In genomic region chr11:84829162-84829561, GRCh38 we compare ENCODE assay signal across 24 cellular contexts.
"Had no signal": no experiment of that assay in that cellular context is flagged by ENCODE, and none has a peak within 500 bp of the region (broad histone marks: within the 10 kb centered on the region; RNA-seq: fewer than 3 reads in every experiment).

No MANE protein-coding gene starts in this region.

- H3K4me1 ChIP-seq: ascending aorta, breast epithelium, gastroesophageal sphincter had no signal

- H3K9me3 ChIP-seq: ascending aorta, breast epithelium, gastroesophageal sphincter, heart right ventricle had no signal

- H3K36me3 ChIP-seq: ascending aorta, breast epithelium, gastroesophageal sphincter, heart right ventricle had no signal

- DNase-seq: activated CD4-positive, alpha-beta memory T cell treated with anti-CD3 and anti-CD28 coated beads, Interleukin-2, amount 10 ng/mL, durations not matched to agents 7 days and 5 days; activated CD4-positive, alpha-beta T cell treated with anti-CD3 and anti-CD28 coated beads for 36 hours; activated CD4-positive, alpha-beta T cell treated with anti-CD3 and anti-CD28 coated beads, Interleukin-2, amount 10 ng/mL, durations not matched to agents 24 days and 14 days; activated CD4-positive, CD25-positive, alpha-beta regulatory T cell; activated CD4-positive, CD25-positive, alpha-beta regulatory T cell treated with anti-CD3 and anti-CD28 coated beads, Interleukin-2, amount 50 U/mL, for 72 hours; activated CD8-positive, alpha-beta memory T cell treated with anti-CD3 and anti-CD28 coated beads, Interleukin-2, amount 50 U/mL, for 48 hours; activated gamma-delta T cell; activated naive CD4-positive, alpha-beta T cell; activated naive CD4-positive, alpha-beta T cell treated with anti-CD3 and anti-CD28 coated beads, Interleukin-2, amount 10 ng/mL, durations not matched to agents 7 days and 5 days; activated naive CD8-positive, alpha-beta T cell treated with anti-CD3 and anti-CD28 coated beads, Interleukin-2, amount 10 ng/mL, durations not matched to agents 7 days and 5 days; activated T-cell treated with anti-CD3 and anti-CD28 coated beads for 4 hours; activated T-cell treated with anti-CD3 and anti-CD28 coated beads, Interleukin-2, amount 50 U/mL, for 24 hours; activated T-cell treated with anti-CD3 and anti-CD28 coated beads, Interleukin-2, amount 50 U/mL, for 72 hours; cortex of kidney; dermis blood vessel endothelial cell; effector CD4-positive, alpha-beta T cell; foreskin melanocyte; heart right ventricle; T-helper 2 cell had no signal

- H3K27ac ChIP-seq: ascending aorta, breast epithelium, gastroesophageal sphincter, heart right ventricle had no signal

- ATAC-seq: activated CD4-positive, alpha-beta T cell treated with anti-CD3 and anti-CD28 coated beads for 36 hours; activated naive CD4-positive, alpha-beta T cell treated with anti-CD3 and anti-CD28 coated beads, Interleukin-2, amount 50 U/mL, for 72 hours; activated T-cell treated with anti-CD3 and anti-CD28 coated beads, Interleukin-2, amount 50 U/mL, for 72 hours; esophagus mucosa; gastroesophageal sphincter; heart right ventricle had no signal

- H3K4me3 ChIP-seq: ascending aorta, breast epithelium, gastroesophageal sphincter, heart right ventricle had no signal

- H3K27me3 ChIP-seq: ascending aorta, breast epithelium, gastroesophageal sphincter, heart right ventricle had no signal
